Comparison of ENCODE assay signal across 7 cellular contexts in the genomic region with DNA sequence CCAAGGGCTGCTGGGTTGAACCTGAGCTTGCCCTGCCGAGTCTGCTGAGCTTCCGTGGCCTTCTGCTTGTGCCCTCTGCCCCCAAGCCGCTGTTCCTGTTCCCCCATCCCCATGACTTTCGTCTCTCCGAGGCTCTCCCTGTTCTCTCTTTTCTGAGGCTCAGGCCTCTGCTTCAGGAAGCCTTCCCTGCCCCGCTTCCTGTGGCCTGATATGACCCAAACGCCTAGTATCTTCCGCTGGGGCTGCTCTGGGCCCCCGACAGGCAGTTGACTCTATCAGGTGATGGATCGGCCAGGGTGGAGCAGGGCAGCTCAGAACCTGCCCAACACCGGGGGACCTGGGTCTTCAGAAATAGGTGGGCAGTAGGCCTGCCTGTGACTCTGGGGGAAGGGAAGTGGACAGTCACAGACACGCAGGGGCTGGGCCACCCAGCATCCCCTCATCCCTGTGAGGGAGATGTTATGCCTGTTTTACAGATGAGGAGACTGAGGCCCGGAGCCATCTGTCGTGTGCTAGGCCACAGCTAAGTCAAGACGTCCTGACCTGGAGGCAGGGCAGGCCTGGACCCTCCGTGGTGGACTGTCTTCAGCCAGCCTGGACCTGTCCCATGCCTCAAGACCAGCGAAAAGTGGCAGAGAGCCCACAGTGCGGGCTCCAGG. TPM values are rescaled to one million over a fixed set of nuclear protein-coding genes. Genes with fewer than 3 reads are reported as not detected.
DNase-seq lines count a peak whose midpoint lies in the region; ATAC-seq and TF ChIP-seq lines count a peak whose summit lies in the region.

No MANE protein-coding gene starts in this region.

- CTCF ChIA-PET in activated CD4-positive, alpha-beta memory T cell treated with anti-CD3 and anti-CD28 coated beads, Interleukin-2, amount 10 ng/mL, durations not matched to agents 7 days and 5 days (lab: Charles Lee) = interaction anchor here (1.2 to 7.0 kb wide), 8 partner anchors 9 to 81 kb away, joined by 3 to 80 read pairs (median 12); partner anchors contain the start of genes CATSPERZ, ESRRA, PLCB3 and PPP1R14B

- 35 to 53% (median 47%) methylated on average over 13 to 18 of the region's 18 CpGs for WGBS in stomach, 5 donors

- POLR2A ChIA-PET in activated CD4-positive, alpha-beta memory T cell treated with anti-CD3 and anti-CD28 coated beads, Interleukin-2, amount 10 ng/mL, durations not matched to agents 7 days and 5 days (lab: Charles Lee) = interaction anchor here (1.0 to 6.5 kb wide), 12 partner anchors 10 to 82 kb away, joined by 4 to 161 read pairs (median 25); partner anchors contain the start of genes BAD, CATSPERZ, ESRRA and FERMT3

- intact Hi-C loops in stomach (cut with DNase I; ENCODE audit: low total_unique reads) = no loop called here

- H3K9me3 Mint-ChIP-seq in IgD-negative memory B cell = no peaks in the 10 kb centered on the region
- no peaks in the 10 kb centered on the region for H3K9me3 Mint-ChIP-seq in activated CD4-positive, alpha-beta memory T cell treated with anti-CD3 and anti-CD28 coated beads, Interleukin-2, amount 10 ng/mL, durations not matched to agents 7 days and 5 days

- peak overlapping the region in 3 of 4 donors; percentile 68 to 100 (median 98) for H3K4me3 Mint-ChIP-seq in IgD-negative memory B cell
- peak overlapping the region; percentile 85 for H3K4me3 Mint-ChIP-seq in activated CD4-positive, alpha-beta memory T cell treated with anti-CD3 and anti-CD28 coated beads, Interleukin-2, amount 10 ng/mL, durations not matched to agents 7 days and 5 days

- H3K9ac ChIP-seq in iPS-15b (ENCODE audit: low read depth, low read length) = peak overlapping the region; percentile 89

- TF ChIP-seq POLR2A in stomach (IDR thresholded peaks at IDR 0.05) = no peak

- no peaks in the 10 kb centered on the region for H3K9me3 ChIP-seq in iPS-15b (ENCODE audit: control insufficient read depth, insufficient read depth, low read length)
- no peaks in the 10 kb centered on the region for H3K9me3 ChIP-seq in stomach

- peak overlapping the region in 2 of 3 donors; percentile 99 for H3K27ac Mint-ChIP-seq in IgD-negative memory B cell
- H3K27ac Mint-ChIP-seq in activated CD4-positive, alpha-beta memory T cell treated with anti-CD3 and anti-CD28 coated beads, Interleukin-2, amount 10 ng/mL, durations not matched to agents 7 days and 5 days = peak overlapping the region; percentile 89

- no peaks in the 10 kb centered on the region for H3K27me3 ChIP-seq in iPS-15b (ENCODE audit: control insufficient read depth, insufficient read depth, low read length)
- H3K27me3 ChIP-seq in stomach = no peaks in the 10 kb centered on the region
- H3K27me3 ChIP-seq in H7 (ENCODE audit: control insufficient read depth, insufficient read depth, low read length) = no peaks in the 10 kb centered on the region

- H3K4me3 ChIP-seq in iPS-15b (ENCODE audit: low read depth, low read length) = peak overlapping the region; percentile 65
- peak overlapping the region; percentile 63 to 81 (median 70) for H3K4me3 ChIP-seq in stomach
- no peak overlapping the region; the same call in 1 of the 2 replicates for H3K4me3 ChIP-seq in H7 (ENCODE audit: insufficient read depth, low read depth, low read length)

- peaks cover 13 to 16% (median 13%) of the 10 kb centered on the region in 3 donors for H3K4me1 Mint-ChIP-seq in IgD-negative memory B cell
- H3K4me1 Mint-ChIP-seq in activated CD4-positive, alpha-beta memory T cell treated with anti-CD3 and anti-CD28 coated beads, Interleukin-2, amount 10 ng/mL, durations not matched to agents 7 days and 5 days = peaks cover 28% of the 10 kb centered on the region

- H3K27me3 Mint-ChIP-seq in IgD-negative memory B cell = no peaks in the 10 kb centered on the region
- no peaks in the 10 kb centered on the region for H3K27me3 Mint-ChIP-seq in activated CD4-positive, alpha-beta memory T cell treated with anti-CD3 and anti-CD28 coated beads, Interleukin-2, amount 10 ng/mL, durations not matched to agents 7 days and 5 days

- TF ChIP-seq CTCF in stomach (IDR thresholded peaks at IDR 0.05) = no peak

- H3K27ac ChIP-seq in stomach = peak overlapping the region; percentile 92 to 99 (median 95)

- H3K36me3 Mint-ChIP-seq in IgD-negative memory B cell = peaks cover 1% of the 10 kb centered on the region
- peaks cover 19% of the 10 kb centered on the region for H3K36me3 Mint-ChIP-seq in activated CD4-positive, alpha-beta memory T cell treated with anti-CD3 and anti-CD28 coated beads, Interleukin-2, amount 10 ng/mL, durations not matched to agents 7 days and 5 days (ENCODE audit: low read depth)

- ATAC-seq in GM19452 (IDR thresholded peaks at IDR 0.05; ENCODE audit: unreplicated experiment) = no peak

- no peak for TF ChIP-seq EP300 in stomach (IDR thresholded peaks at IDR 0.05)

- H3K4me1 ChIP-seq in iPS-15b (ENCODE audit: control insufficient read depth, insufficient read depth, low read length) = no peaks in the 10 kb centered on the region
- H3K4me1 ChIP-seq in stomach = peaks cover 27 to 44% (median 41%) of the 10 kb centered on the region in 4 donors

- H3K36me3 ChIP-seq in iPS-15b (ENCODE audit: control insufficient read depth, insufficient read depth, low read length) (peaks cover 40% of the 10 kb centered on the region), stomach (peaks cover 23 to 43% (median 41%) of the 10 kb centered on the region in 4 donors), H7 (replicated peaks; ENCODE audit: control insufficient read depth, insufficient read depth, low read length) (peaks cover 14% of the 10 kb centered on the region)

- DNase-seq in activated CD4-positive, alpha-beta memory T cell treated with anti-CD3 and anti-CD28 coated beads, Interleukin-2, amount 10 ng/mL, durations not matched to agents 7 days and 5 days = no peak
- DNase-seq in stomach = no peak
- no peak for DNase-seq in foreskin melanocyte
- DNase-seq in H7 = no peak

RNA-seq across cellular contexts. Expression of gene BAD, which starts 16.3 kb away (rescaled TPM):
- polyA plus RNA-seq in IgD-negative memory B cell = 53.2 TPM
- 10 to 100 TPM; 36.5 to 39.2 TPM for total RNA-seq in activated CD4-positive, alpha-beta memory T cell treated with anti-CD3 and anti-CD28 coated beads, Interleukin-2, amount 10 ng/mL, durations not matched to agents 7 days and 5 days
- total RNA-seq in stomach = 100 to 1,000 TPM in 1 of 5 donors, 10 to 100 TPM in 4; 40.4 to 343 (median 70.1) TPM
- 100 to 1,000 TPM; 114 to 207 (median 137) TPM for polyA plus RNA-seq in stomach
- total RNA-seq in H7 (2014; rRNA removed; shearing (Covaris generic)) = 46.0 and 71.8 TPM in 2 replicates

RNA-seq across cellular contexts. Expression of gene PLCB3, which starts 16.8 kb away (rescaled TPM):
- polyA plus RNA-seq in IgD-negative memory B cell (0.33 TPM), stomach (10 to 100 TPM; 12.2 to 14.3 (median 14.1) TPM)
- total RNA-seq in activated CD4-positive, alpha-beta memory T cell treated with anti-CD3 and anti-CD28 coated beads, Interleukin-2, amount 10 ng/mL, durations not matched to agents 7 days and 5 days = 10 to 100 TPM; 12.5 to 14.0 TPM
- 100 to 1,000 TPM in 1 of 5 donors, 10 to 100 TPM in 4; 14.0 to 154 (median 27.4) TPM for total RNA-seq in stomach
- total RNA-seq in H7 (2014; rRNA removed; shearing (Covaris generic)) = 70.0 and 87.0 TPM in 2 replicates

RNA-seq across cellular contexts. Expression of gene GPR137, which starts 17.5 kb away (rescaled TPM):
- polyA plus RNA-seq in IgD-negative memory B cell (19.7 TPM), stomach (10 to 100 TPM; 18.8 to 23.4 (median 21.2) TPM)
- total RNA-seq in activated CD4-positive, alpha-beta memory T cell treated with anti-CD3 and anti-CD28 coated beads, Interleukin-2, amount 10 ng/mL, durations not matched to agents 7 days and 5 days = 10 to 100 TPM; 31.4 to 37.9 TPM
- total RNA-seq in stomach = 10 to 100 TPM in 2 of 5 donors, 1 to 10 TPM in 3; 2.9 to 58.8 (median 8.5) TPM
- 26.3 and 29.5 TPM in 2 replicates for total RNA-seq in H7 (2014; rRNA removed; shearing (Covaris generic))

RNA-seq across cellular contexts. Expression of gene PPP1R14B, which starts 21.4 kb away (rescaled TPM):
- 48.1 TPM for polyA plus RNA-seq in IgD-negative memory B cell
- total RNA-seq in activated CD4-positive, alpha-beta memory T cell treated with anti-CD3 and anti-CD28 coated beads, Interleukin-2, amount 10 ng/mL, durations not matched to agents 7 days and 5 days = 100 to 1,000 TPM in 1 of 2 experiments, 10 to 100 TPM in 1; 96.9 to 105 TPM
- total RNA-seq in stomach = 100 to 1,000 TPM in 1 of 5 donors, 10 to 100 TPM in 4; 39.3 to 179 (median 65.9) TPM
- polyA plus RNA-seq in stomach = 100 to 1,000 TPM in 2 of 3 donors, 10 to 100 TPM in 1; 80.6 to 234 (median 190) TPM
- total RNA-seq in H7 (2014; rRNA removed; shearing (Covaris generic)) = 461 and 540 TPM in 2 replicates

RNA-seq across cellular contexts. Expression of gene KCNK4, which starts 22.9 kb away (rescaled TPM):
- polyA plus RNA-seq in IgD-negative memory B cell (not detected), stomach (not detected)
- under 1 TPM in 1 of 2 experiments, not detected in 1; 0.15 TPM for total RNA-seq in activated CD4-positive, alpha-beta memory T cell treated with anti-CD3 and anti-CD28 coated beads, Interleukin-2, amount 10 ng/mL, durations not matched to agents 7 days and 5 days
- not detected for total RNA-seq in stomach
- not detected in 2 replicates for total RNA-seq in H7 (2014; rRNA removed; shearing (Covaris generic))
